Comparison of ENCODE assay signal across 14 cellular contexts in the genomic region with DNA sequence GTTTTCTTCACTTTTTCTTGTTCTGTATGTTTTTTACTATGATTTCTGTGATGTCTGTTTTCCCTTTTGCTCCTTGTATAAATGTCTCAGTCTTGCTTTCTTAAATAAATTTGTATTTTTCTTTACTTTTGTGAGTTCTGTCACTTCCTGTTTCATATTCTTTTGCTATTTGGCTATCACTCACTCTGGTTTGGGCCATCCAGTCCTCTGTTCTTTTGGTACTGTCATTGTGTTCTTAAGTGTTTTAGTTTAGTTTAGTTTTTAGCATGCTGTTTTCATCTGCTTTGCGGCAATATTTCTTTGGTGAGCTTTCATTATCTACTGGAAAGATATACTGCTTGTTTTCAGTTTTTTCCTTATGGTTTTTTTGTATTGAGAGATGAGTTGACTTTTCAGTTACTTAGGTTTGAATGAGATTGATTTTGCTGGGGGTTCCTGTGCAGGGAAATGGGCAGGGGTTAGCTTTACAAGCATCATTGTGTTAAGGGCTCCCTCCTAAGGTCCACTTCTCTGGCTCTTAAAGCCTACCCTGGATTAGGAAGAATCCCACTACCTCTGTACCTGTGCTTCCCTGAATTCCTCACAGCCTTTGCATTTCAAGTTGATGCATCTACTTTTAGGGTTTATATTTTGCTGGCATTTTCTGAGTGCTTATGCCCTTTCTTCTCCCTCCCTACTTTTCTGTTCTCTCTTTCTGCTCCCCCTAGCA. TPM values are rescaled to one million over a fixed set of nuclear protein-coding genes. Genes with fewer than 3 reads are reported as not detected.
DNase-seq lines count a peak whose midpoint lies in the region; ATAC-seq and TF ChIP-seq lines count a peak whose summit lies in the region.
"Had no signal": no experiment of that assay in that cellular context is flagged by ENCODE, and none has a peak within 500 bp of the region (broad histone marks: within the 10 kb centered on the region; RNA-seq: fewer than 3 reads in every experiment).

No MANE protein-coding gene starts in this region.

- H3K36me3 Mint-ChIP-seq in CD8-positive, alpha-beta T cell = peaks cover 65% of the 10 kb centered on the region
- peaks cover 45% of the 10 kb centered on the region for H3K36me3 Mint-ChIP-seq in effector memory CD8-positive, alpha-beta T cell (ENCODE audit: insufficient read depth)

- no peaks in the 10 kb centered on the region for H3K27me3 Mint-ChIP-seq in CD8-positive, alpha-beta T cell (ENCODE audit: low read depth)
- no peaks in the 10 kb centered on the region for H3K27me3 Mint-ChIP-seq in effector memory CD8-positive, alpha-beta T cell

- intact Hi-C loops in CD8-positive, alpha-beta T cell (cut with DNase I, micrococcal nuclease) = no loop called here

- H3K36me3 ChIP-seq in CD8-positive, alpha-beta T cell (ENCODE audit: insufficient read depth, low read length) = peaks cover 3% of the 10 kb centered on the region
- H3K36me3 ChIP-seq in right atrium auricular region = peaks cover 32% of the 10 kb centered on the region

- H3K4me3 Mint-ChIP-seq in CD8-positive, alpha-beta T cell = peak overlapping the region; percentile 11
- H3K4me3 Mint-ChIP-seq in effector memory CD8-positive, alpha-beta T cell = no peak overlapping the region
- H3K4me3 Mint-ChIP-seq: activated T-cell treated with anti-CD3 and anti-CD28 coated beads, Interleukin-2, amount 50 U/mL, for 4 hours had no signal

- POLR2A ChIA-PET in CD8-positive, alpha-beta T cell (lab: Charles Lee) = no interaction called here

- CTCF ChIA-PET in CD8-positive, alpha-beta T cell (lab: Charles Lee) = interaction anchor here (1.0 kb wide), 1 partner anchor 50 kb away, joined by 4 read pairs; no protein-coding TSS in a partner anchor

- ATAC-seq in CD8-positive, alpha-beta T cell = no peak
- ATAC-seq in GM18909 (IDR thresholded peaks at IDR 0.05; ENCODE audit: poor library complexity, unreplicated experiment) = peak; percentile 37
- ATAC-seq in HG03460 (IDR thresholded peaks at IDR 0.05; ENCODE audit: unreplicated experiment) = peak; percentile 7
- no peak for ATAC-seq in effector memory CD8-positive, alpha-beta T cell (replicated peaks)
- no peak for ATAC-seq in HG02623 (IDR thresholded peaks at IDR 0.05; ENCODE audit: unreplicated experiment)
- ATAC-seq: activated T-cell treated with anti-CD3 and anti-CD28 coated beads, Interleukin-2, amount 50 U/mL, for 4 hours had no signal

- H3K4me1 Mint-ChIP-seq in CD8-positive, alpha-beta T cell (ENCODE audit: low read depth) = peaks cover 42% of the 10 kb centered on the region
- H3K4me1 Mint-ChIP-seq in effector memory CD8-positive, alpha-beta T cell (ENCODE audit: low read depth in 2 of 2) = peaks cover 7 to 32% of the 10 kb centered on the region in 2 donors

- H3K27me3 ChIP-seq in CD8-positive, alpha-beta T cell (ENCODE audit: insufficient read depth, low read length) = no peaks in the 10 kb centered on the region
- no peaks in the 10 kb centered on the region for H3K27me3 ChIP-seq in right atrium auricular region

- H3K4me1 ChIP-seq in CD8-positive, alpha-beta T cell (ENCODE audit: insufficient read depth, low read length) = peaks cover 9% of the 10 kb centered on the region
- no peaks in the 10 kb centered on the region for H3K4me1 ChIP-seq in right atrium auricular region

- no peak for TF ChIP-seq CTCF in CD8-positive, alpha-beta T cell (IDR thresholded peaks at IDR 0.05)
- no peak for TF ChIP-seq CTCF in right atrium auricular region (IDR thresholded peaks at IDR 0.05)

- DNase-seq in CD8-positive, alpha-beta T cell = no peak
- DNase-seq in effector memory CD8-positive, alpha-beta T cell = no peak
- no peak for DNase-seq in right atrium auricular region (ENCODE audit: low spot score)
- DNase-seq in epidermal melanocyte (ENCODE audit: insufficient read length, low spot score) = no peak
- DNase-seq in mesenteric fat pad (ENCODE audit: low spot score) = no peak
- DNase-seq: activated T-cell treated with anti-CD3 and anti-CD28 coated beads, Interleukin-2, amount 50 U/mL, for 4 hours; cerebellar nuclear complex; IMR-90; kidney glomerular epithelial cell; NCI-H2081 treated with DMSO at 0.1 percent for 48 hours; T1000 had no signal

- H3K9me3 ChIP-seq in CD8-positive, alpha-beta T cell (ENCODE audit: low read length) = no peaks in the 10 kb centered on the region
- no peaks in the 10 kb centered on the region for H3K9me3 ChIP-seq in right atrium auricular region

- H3K4me3 ChIP-seq in CD8-positive, alpha-beta T cell (ENCODE audit: low read depth, low read length) = no peak overlapping the region
- no peak overlapping the region for H3K4me3 ChIP-seq in right atrium auricular region

- no peaks in the 10 kb centered on the region for H3K9me3 Mint-ChIP-seq in CD8-positive, alpha-beta T cell
- H3K9me3 Mint-ChIP-seq in effector memory CD8-positive, alpha-beta T cell = no peaks in the 10 kb centered on the region
- H3K9me3 Mint-ChIP-seq: activated T-cell treated with anti-CD3 and anti-CD28 coated beads, Interleukin-2, amount 50 U/mL, for 4 hours had no signal

- H3K27ac Mint-ChIP-seq in CD8-positive, alpha-beta T cell = peak overlapping the region; percentile 73
- peak overlapping the region; percentile 36 to 80 for H3K27ac Mint-ChIP-seq in effector memory CD8-positive, alpha-beta T cell

- no peak overlapping the region for H3K27ac ChIP-seq in CD8-positive, alpha-beta T cell (ENCODE audit: low read depth, low read length)
- no peak overlapping the region for H3K27ac ChIP-seq in right atrium auricular region

RNA-seq across cellular contexts. Expression of a gene that starts 35.1 kb away (rescaled TPM):
- total RNA-seq in CD8-positive, alpha-beta T cell = 10 to 100 TPM; 84.7 to 92.4 TPM
- total RNA-seq in right atrium auricular region = 10 to 100 TPM; 51.0 to 62.1 TPM
- total RNA-seq in mesenteric fat pad = 256 TPM

Comparison
In these comparisons a context has a peak if more than half of its experiments do, and no peak if none do; other contexts are left out.
1. ATAC-seq: peak in GM18909 (single experiment) and HG03460 (single experiment); none in CD8-positive, alpha-beta T cell (single experiment), effector memory CD8-positive, alpha-beta T cell (single experiment) and HG02623 (single experiment).